In the genomic region with DNA sequence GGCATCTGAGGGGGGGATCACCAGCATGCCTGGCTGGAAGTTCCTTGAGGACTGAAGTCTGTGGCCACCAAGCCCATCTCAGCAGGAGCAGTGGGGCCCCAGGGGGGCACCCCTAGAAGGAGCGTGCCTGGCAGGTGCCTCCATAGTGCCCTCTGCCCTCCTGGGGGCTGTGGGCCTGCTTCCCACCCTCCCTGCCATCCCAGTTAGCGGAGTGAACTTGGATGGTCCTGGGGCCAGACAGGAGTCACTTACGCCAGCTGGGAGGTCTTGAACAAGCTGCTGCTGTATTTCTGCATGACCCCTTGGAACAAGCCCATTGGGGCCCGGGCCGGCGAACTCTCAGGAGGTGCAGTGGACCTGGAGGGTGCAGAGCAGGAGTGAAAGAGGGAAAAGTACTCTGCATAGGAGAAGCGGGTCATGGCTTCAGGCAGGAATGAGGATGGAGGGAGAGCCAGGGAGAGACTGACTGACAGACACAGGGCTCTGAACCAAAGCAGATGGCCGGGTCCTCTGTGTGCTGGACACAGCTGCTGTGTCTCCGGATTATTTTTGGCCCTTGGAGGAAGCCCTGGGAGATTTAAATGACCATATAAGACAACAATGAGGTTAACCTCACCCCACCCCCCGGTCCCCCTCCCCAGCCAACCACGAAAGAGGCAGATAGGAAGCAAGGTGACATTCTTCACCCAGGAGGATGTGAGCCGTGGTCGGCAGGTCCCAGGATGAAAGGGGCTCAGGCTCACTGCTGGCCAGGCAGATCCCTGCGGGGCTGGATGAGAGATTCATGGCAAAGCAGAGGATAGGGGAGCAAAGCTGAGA, we compare ENCODE assay signal across 12 cellular contexts. TPM values are rescaled to one million over a fixed set of nuclear protein-coding genes. Genes with fewer than 3 reads are reported as not detected.
DNase-seq lines count a peak whose midpoint lies in the region; ATAC-seq and TF ChIP-seq lines count a peak whose summit lies in the region.
"Had no signal": no experiment of that assay in that cellular context is flagged by ENCODE, and none has a peak within 500 bp of the region (broad histone marks: within the 10 kb centered on the region; RNA-seq: fewer than 3 reads in every experiment).

No MANE protein-coding gene starts in this region.

- H3K36me3 Mint-ChIP-seq in T-helper 2 cell treated with Interferon-gamma antibody and Interleukin-4, amounts not matched to agents 5 μg/mL and 100 μg/mL, for 36 hours (ENCODE audit: low read depth), result peaks cover 76% of the 10 kb centered on the region
- no peaks in the 10 kb centered on the region for H3K36me3 Mint-ChIP-seq in stimulated activated memory B cell treated with anti-CD40 and anti-IgM and Interleukin-4, amounts not matched to agents 10 μg/mL and 1 μg/mL and 100 μg/mL, for 72 hours

- H3K9me3 Mint-ChIP-seq in T-helper 2 cell treated with Interferon-gamma antibody and Interleukin-4, amounts not matched to agents 5 μg/mL and 100 μg/mL, for 36 hours, result no peaks in the 10 kb centered on the region
- H3K9me3 Mint-ChIP-seq in stimulated activated memory B cell treated with anti-CD40 and anti-IgM and Interleukin-4, amounts not matched to agents 10 μg/mL and 1 μg/mL and 100 μg/mL, for 72 hours, result no peaks in the 10 kb centered on the region

- ATAC-seq in stimulated activated memory B cell treated with anti-CD40 and anti-IgM and Interleukin-4, amounts not matched to agents 10 μg/mL and 1 μg/mL and 100 μg/mL, for 72 hours, result no peak
- no peak for ATAC-seq in GM21381 (IDR thresholded peaks at IDR 0.05; ENCODE audit: unreplicated experiment)

- peak overlapping the region; percentile 90 for H3K27ac Mint-ChIP-seq in T-helper 2 cell treated with Interferon-gamma antibody and Interleukin-4, amounts not matched to agents 5 μg/mL and 100 μg/mL, for 36 hours
- H3K27ac Mint-ChIP-seq in stimulated activated memory B cell treated with anti-CD40 and anti-IgM and Interleukin-4, amounts not matched to agents 10 μg/mL and 1 μg/mL and 100 μg/mL, for 72 hours, result peak overlapping the region; percentile 92

- no peaks in the 10 kb centered on the region for H3K9me3 ChIP-seq in left ventricle myocardium inferior (replicated peaks)

- H3K27me3 ChIP-seq in left ventricle myocardium inferior (ENCODE audit: low read depth), result no peaks in the 10 kb centered on the region

- TF ChIP-seq CTCF in left ventricle myocardium inferior (IDR thresholded peaks at IDR 0.05; ENCODE audit: borderline replicate concordance), result no peak

- peak overlapping the region; percentile 37 for H3K4me3 ChIP-seq in left ventricle myocardium inferior

- intact Hi-C loops in left ventricle myocardium inferior (cut with micrococcal nuclease), result no loop called here

- H3K36me3 ChIP-seq in left ventricle myocardium inferior, result peaks cover 75% of the 10 kb centered on the region

- H3K4me3 Mint-ChIP-seq in T-helper 2 cell treated with Interferon-gamma antibody and Interleukin-4, amounts not matched to agents 5 μg/mL and 100 μg/mL, for 36 hours, result peak overlapping the region; percentile 88
- H3K4me3 Mint-ChIP-seq in stimulated activated memory B cell treated with anti-CD40 and anti-IgM and Interleukin-4, amounts not matched to agents 10 μg/mL and 1 μg/mL and 100 μg/mL, for 72 hours, result peak overlapping the region; percentile 60

- no peaks in the 10 kb centered on the region for H3K27me3 Mint-ChIP-seq in T-helper 2 cell treated with Interferon-gamma antibody and Interleukin-4, amounts not matched to agents 5 μg/mL and 100 μg/mL, for 36 hours (ENCODE audit: low read depth)
- no peaks in the 10 kb centered on the region for H3K27me3 Mint-ChIP-seq in stimulated activated memory B cell treated with anti-CD40 and anti-IgM and Interleukin-4, amounts not matched to agents 10 μg/mL and 1 μg/mL and 100 μg/mL, for 72 hours

- H3K4me1 ChIP-seq in left ventricle myocardium inferior, result peaks cover 99% of the 10 kb centered on the region

- peak; percentile 75 for DNase-seq in activated CD8-positive, alpha-beta memory T cell treated with anti-CD3 and anti-CD28 coated beads for 24 hours
- no peak for DNase-seq in activated CD8-positive, alpha-beta memory T cell treated with anti-CD3 and anti-CD28 coated beads, Interleukin-2, amount 50 U/mL, for 4 hours
- no peak for DNase-seq in T-helper 2 cell treated with Interferon-gamma antibody and Interleukin-4, amounts not matched to agents 5 μg/mL and 100 μg/mL, for 36 hours (ENCODE audit: low spot score)
- DNase-seq in left ventricle myocardium inferior, result no peak
- no peak for DNase-seq in amygdala (lab: John Stamatoyannopoulos, UW)
- DNase-seq in NCI-H1105 treated with DMSO at 0.1 percent for 48 hours (lab: John Stamatoyannopoulos, UW), result no peak
- DNase-seq: ACHN, anterior cingulate cortex had no signal

- H3K27ac ChIP-seq in left ventricle myocardium inferior (replicated peaks), result peak overlapping the region; percentile 75

- H3K4me1 Mint-ChIP-seq in T-helper 2 cell treated with Interferon-gamma antibody and Interleukin-4, amounts not matched to agents 5 μg/mL and 100 μg/mL, for 36 hours (ENCODE audit: low read depth), result peaks cover 86% of the 10 kb centered on the region
- H3K4me1 Mint-ChIP-seq in stimulated activated memory B cell treated with anti-CD40 and anti-IgM and Interleukin-4, amounts not matched to agents 10 μg/mL and 1 μg/mL and 100 μg/mL, for 72 hours, result peaks cover 82% of the 10 kb centered on the region

RNA-seq across cellular contexts. Expression of a gene that starts 19.6 kb away (rescaled TPM):
- total RNA-seq in left ventricle myocardium inferior, result 251 TPM

RNA-seq across cellular contexts. Expression of a gene that starts 29.6 kb away (rescaled TPM):
- not detected for total RNA-seq in left ventricle myocardium inferior
- total RNA-seq: HT-29; T-helper 2 cell treated with Interferon-gamma antibody and Interleukin-4, amounts not matched to agents 100 ng/mL and 5 ng/mL, for 36 hours had no signal

RNA-seq across cellular contexts. Expression of a gene that starts 40.4 kb away (rescaled TPM):
- 1.2 TPM for total RNA-seq in left ventricle myocardium inferior
- total RNA-seq: HT-29; T-helper 2 cell treated with Interferon-gamma antibody and Interleukin-4, amounts not matched to agents 100 ng/mL and 5 ng/mL, for 36 hours had no signal
